ENCODE assay signal across 23 cellular contexts in the genomic region with DNA sequence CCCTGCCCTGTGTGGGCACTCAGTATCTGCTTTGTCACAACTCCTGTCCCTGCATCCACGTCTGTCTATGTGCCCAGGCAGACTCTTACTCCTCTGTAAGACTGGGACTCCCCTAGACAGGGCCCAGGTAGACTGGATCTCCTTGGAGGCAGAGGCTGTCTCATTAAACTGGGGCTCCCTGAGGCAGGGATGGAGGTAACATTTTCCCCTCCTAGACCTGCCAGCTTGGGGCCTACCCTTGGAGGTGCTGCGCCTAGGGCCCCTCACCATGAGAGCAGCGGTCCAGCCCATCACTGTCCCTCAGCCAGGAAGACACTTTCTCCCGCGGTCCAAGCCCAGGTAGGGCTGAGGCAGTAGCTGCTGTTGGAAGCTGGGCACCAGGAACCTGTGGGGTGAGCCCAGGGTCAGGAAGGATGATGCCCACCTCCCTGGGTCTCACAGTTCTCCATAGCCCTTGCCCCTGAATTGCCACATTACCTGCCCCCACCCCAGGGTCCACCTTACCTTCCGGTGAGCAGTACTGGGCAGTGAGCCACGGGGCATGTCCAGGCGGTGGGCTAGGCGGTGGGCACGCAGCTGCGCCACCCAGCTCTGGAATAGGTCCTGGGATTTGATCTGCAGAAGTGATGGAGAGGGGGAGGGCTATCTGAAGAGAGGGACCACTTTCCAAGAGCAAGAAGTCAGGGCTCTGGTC. TPM values are rescaled to one million over a fixed set of nuclear protein-coding genes. Genes with fewer than 3 reads are reported as not detected.
"Had no signal": no experiment of that assay in that cellular context is flagged by ENCODE, and none has a peak within 500 bp of the region (broad histone marks: within the 10 kb centered on the region; RNA-seq: fewer than 3 reads in every experiment).

No MANE protein-coding gene starts in this region.

- DNase-seq: effector CD4-positive, alpha-beta T cell; endodermal cell; foreskin melanocyte; hypothalamus; kidney glomerular epithelial cell; mammary epithelial cell; naive thymus-derived CD4-positive, alpha-beta T cell; nucleus accumbens; right cardiac atrium; small intestine; stimulated activated CD4-positive, alpha-beta T cell treated with anti-CD3 and anti-CD28 coated beads, Interleukin-4, amount 100 ng/mL, for 1 hour; stimulated activated CD8-positive, alpha-beta memory T cell treated with anti-CD3 and anti-CD28 coated beads, Interleukin-4, amount 100 ng/mL, for 48 hours; tibial artery had no signal

- ATAC-seq: heart left ventricle; naive thymus-derived CD4-positive, alpha-beta T cell; right cardiac atrium; stimulated activated memory B cell treated with anti-CD40 and anti-IgM and Interleukin-4, amounts not matched to agents 10 μg/mL and 1 μg/mL and 100 μg/mL, for 72 hours had no signal

- H3K27me3 ChIP-seq: heart left ventricle, ovary, tibial artery had no signal

- H3K36me3 ChIP-seq: ovary had no signal

- H3K4me3 ChIP-seq: coronary artery, heart left ventricle, ovary, tibial artery had no signal

- H3K27me3 Mint-ChIP-seq: naive thymus-derived CD4-positive, alpha-beta T cell; progenitor cell of endocrine pancreas; stimulated activated memory B cell treated with anti-CD40 and anti-IgM and Interleukin-4, amounts not matched to agents 10 μg/mL and 1 μg/mL and 100 μg/mL, for 72 hours; stimulated activated naive CD8-positive, alpha-beta T cell treated with anti-CD3 and anti-CD28 coated beads, Interleukin-15, Interleukin-2, amounts not matched to agents 100 ng/mL and 50 ng/mL, for 24 hours had no signal

- H3K9me3 ChIP-seq: heart left ventricle, ovary, tibial artery had no signal

- H3K27ac Mint-ChIP-seq: endodermal cell; progenitor cell of endocrine pancreas; stimulated activated memory B cell treated with anti-CD40 and anti-IgM and Interleukin-4, amounts not matched to agents 10 μg/mL and 1 μg/mL and 100 μg/mL, for 72 hours; stimulated activated naive CD8-positive, alpha-beta T cell treated with anti-CD3 and anti-CD28 coated beads, Interleukin-15, Interleukin-2, amounts not matched to agents 100 ng/mL and 50 ng/mL, for 24 hours had no signal

- H3K4me3 Mint-ChIP-seq: endodermal cell; neural crest cell; stimulated activated memory B cell treated with anti-CD40 and anti-IgM and Interleukin-4, amounts not matched to agents 10 μg/mL and 1 μg/mL and 100 μg/mL, for 72 hours; stimulated activated naive CD8-positive, alpha-beta T cell treated with anti-CD3 and anti-CD28 coated beads, Interleukin-15, Interleukin-2, amounts not matched to agents 100 ng/mL and 50 ng/mL, for 24 hours had no signal

- H3K27ac ChIP-seq: coronary artery, heart left ventricle, ovary, tibial artery had no signal

- H3K9me3 Mint-ChIP-seq: endodermal cell; naive thymus-derived CD4-positive, alpha-beta T cell; neural crest cell; stimulated activated memory B cell treated with anti-CD40 and anti-IgM and Interleukin-4, amounts not matched to agents 10 μg/mL and 1 μg/mL and 100 μg/mL, for 72 hours; stimulated activated naive CD8-positive, alpha-beta T cell treated with anti-CD3 and anti-CD28 coated beads, Interleukin-15, Interleukin-2, amounts not matched to agents 100 ng/mL and 50 ng/mL, for 24 hours had no signal

RNA-seq across cellular contexts. Expression of a gene that starts 13.3 kb away (rescaled TPM):
- total RNA-seq: cerebellum, mesenteric fat pad, mononuclear cell had no signal
